In the genomic region with DNA sequence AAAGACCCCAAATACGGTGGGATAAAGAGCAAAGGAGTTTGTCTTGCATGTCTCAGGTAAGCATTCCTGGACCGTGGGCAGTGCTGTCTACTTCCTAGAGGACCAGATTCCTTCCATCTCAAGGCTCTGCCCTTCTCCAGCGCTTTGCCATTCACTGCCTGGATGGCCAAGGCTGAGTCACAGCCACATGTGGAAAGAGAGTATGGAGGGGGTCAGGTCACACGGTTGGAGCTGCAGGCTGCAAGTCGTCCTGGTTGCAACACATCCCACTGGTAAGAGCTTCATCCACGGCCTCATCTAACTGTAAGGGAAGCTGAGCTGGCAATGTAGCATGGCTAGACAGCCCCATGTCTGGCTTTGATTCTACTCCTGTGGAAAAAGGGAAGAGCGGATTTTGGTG, we compare ENCODE assay signal across 15 cellular contexts.
DNase-seq lines count a peak whose midpoint lies in the region; ATAC-seq, FAIRE-seq and TF ChIP-seq lines count a peak whose summit lies in the region.
"Had no signal": no experiment of that assay in that cellular context is flagged by ENCODE, and none has a peak within 500 bp of the region (broad histone marks: within the 10 kb centered on the region; RNA-seq: fewer than 3 reads in every experiment).

No MANE protein-coding gene starts in this region.

- no peaks in the 10 kb centered on the region; the same call in 2 of the 3 replicates for H3K9me3 Mint-ChIP-seq in GM23338
- no peaks in the 10 kb centered on the region for H3K9me3 Mint-ChIP-seq in activated CD8-positive, alpha-beta memory T cell treated with anti-CD3 and anti-CD28 coated beads, Interleukin-2, amount 10 ng/mL, durations not matched to agents 7 days and 5 days (ENCODE audit: low read depth)
- H3K9me3 Mint-ChIP-seq: activated CD4-positive, alpha-beta memory T cell treated with anti-CD3 and anti-CD28 coated beads, Interleukin-2, amount 10 ng/mL, durations not matched to agents 7 days and 5 days; naive thymus-derived CD8-positive, alpha-beta T cell had no signal

- H2AFZ ChIP-seq in GM23338 (peak overlapping the region; percentile 32; the same call in 1 of the 2 replicates), fibroblast of lung (ENCODE audit: low read length) (no peak overlapping the region)
- H2AFZ ChIP-seq: PC-9 had no signal

- no peak overlapping the region for H3K4me3 ChIP-seq in GM23338
- H3K4me3 ChIP-seq in fibroblast of lung (replicated peaks in 1 of 4; ENCODE audit: control extremely low read depth in 1 of 4, insufficient read depth in 1 of 4, low read depth in 3 of 4, low read length in 4 of 4) = no peak overlapping the region
- H3K4me3 ChIP-seq in upper lobe of right lung = no peak overlapping the region
- H3K4me3 ChIP-seq: PC-9, suprapubic skin had no signal

- H3K9me3 ChIP-seq in fibroblast of lung (ENCODE audit: control insufficient read depth, insufficient read depth, low read depth, low read length) = no peaks in the 10 kb centered on the region
- H3K9me3 ChIP-seq in upper lobe of right lung = no peaks in the 10 kb centered on the region
- H3K9me3 ChIP-seq: suprapubic skin had no signal

- H3K27me3 ChIP-seq in GM23338 (ENCODE audit: insufficient read depth) (no peaks in the 10 kb centered on the region), fibroblast of lung (ENCODE audit: control insufficient read depth, insufficient read depth, low read length) (no peaks in the 10 kb centered on the region), upper lobe of right lung (no peaks in the 10 kb centered on the region)
- H3K27me3 ChIP-seq: suprapubic skin had no signal

- no peaks in the 10 kb centered on the region for H3K79me2 ChIP-seq in GM23338 (replicated peaks; ENCODE audit: insufficient read depth)
- H3K79me2 ChIP-seq in fibroblast of lung (ENCODE audit: control insufficient read depth, insufficient read depth, low read length) = no peaks in the 10 kb centered on the region

- peaks cover 19% of the 10 kb centered on the region for H3K4me1 ChIP-seq in GM23338 (ENCODE audit: insufficient read depth)
- H3K4me1 ChIP-seq in fibroblast of lung (ENCODE audit: control insufficient read depth, extremely low read depth, insufficient read depth, low read length) = peaks cover 8% of the 10 kb centered on the region
- no peaks in the 10 kb centered on the region for H3K4me1 ChIP-seq in upper lobe of right lung
- H3K4me1 ChIP-seq: foreskin keratinocyte had no signal

- H3K4me3 Mint-ChIP-seq in GM23338 = no peak overlapping the region
- H3K4me3 Mint-ChIP-seq in activated CD8-positive, alpha-beta memory T cell treated with anti-CD3 and anti-CD28 coated beads, Interleukin-2, amount 10 ng/mL, durations not matched to agents 7 days and 5 days = no peak overlapping the region
- H3K4me3 Mint-ChIP-seq: activated CD4-positive, alpha-beta memory T cell treated with anti-CD3 and anti-CD28 coated beads, Interleukin-2, amount 10 ng/mL, durations not matched to agents 7 days and 5 days; naive thymus-derived CD8-positive, alpha-beta T cell had no signal

- ATAC-seq in GM23338 (no peak), upper lobe of right lung (peak; percentile 57), GM19395 (IDR thresholded peaks at IDR 0.05; ENCODE audit: unreplicated experiment) (no peak), HG02938 (IDR thresholded peaks at IDR 0.05; ENCODE audit: unreplicated experiment) (no peak)
- ATAC-seq in activated CD8-positive, alpha-beta memory T cell treated with anti-CD3 and anti-CD28 coated beads, Interleukin-2, amount 10 ng/mL, durations not matched to agents 7 days and 5 days = no peak
- ATAC-seq: foreskin keratinocyte; naive thymus-derived CD8-positive, alpha-beta T cell had no signal

- H3K27ac ChIP-seq in GM23338 (ENCODE audit: low read depth) (no peak overlapping the region), fibroblast of lung (ENCODE audit: insufficient read depth, low read length) (no peak overlapping the region), upper lobe of right lung (no peak overlapping the region)
- H3K27ac ChIP-seq: foreskin keratinocyte, PC-9, suprapubic skin had no signal

- CTCF ChIA-PET in activated CD8-positive, alpha-beta memory T cell treated with anti-CD3 and anti-CD28 coated beads, Interleukin-2, amount 10 ng/mL, durations not matched to agents 7 days and 5 days (lab: Charles Lee) = no interaction called here

- H3F3A ChIP-seq in GM23338 (replicated peaks; ENCODE audit: low read depth) = no peaks in the 10 kb centered on the region

- no peak for FAIRE-seq in RCC 7860 (lab: Jason Lieb, UNC)

- H3K27me3 Mint-ChIP-seq in GM23338 (ENCODE audit: insufficient read depth, low read depth, poor library complexity) = peaks cover 6% of the 10 kb centered on the region
- peaks cover 14% of the 10 kb centered on the region for H3K27me3 Mint-ChIP-seq in activated CD8-positive, alpha-beta memory T cell treated with anti-CD3 and anti-CD28 coated beads, Interleukin-2, amount 10 ng/mL, durations not matched to agents 7 days and 5 days

- H3K27ac Mint-ChIP-seq in GM23338 = peak overlapping the region; percentile 2; the same call in 1 of the 2 replicates
- H3K27ac Mint-ChIP-seq in activated CD8-positive, alpha-beta memory T cell treated with anti-CD3 and anti-CD28 coated beads, Interleukin-2, amount 10 ng/mL, durations not matched to agents 7 days and 5 days = no peak overlapping the region
- H3K27ac Mint-ChIP-seq: activated CD4-positive, alpha-beta memory T cell treated with anti-CD3 and anti-CD28 coated beads, Interleukin-2, amount 10 ng/mL, durations not matched to agents 7 days and 5 days; naive thymus-derived CD8-positive, alpha-beta T cell had no signal

- H4K20me1 ChIP-seq in GM23338 (replicated peaks; ENCODE audit: insufficient read depth) (no peaks in the 10 kb centered on the region), fibroblast of lung (ENCODE audit: control insufficient read depth, extremely low read depth, insufficient read depth, low read length) (no peaks in the 10 kb centered on the region)

- DNase-seq in GM23338 (ENCODE audit: low spot score) (no peak), RCC 7860 (ENCODE audit: low spot score) (peak; percentile 64), fibroblast of lung (ENCODE audit: low read depth in 2 of 2) (peak; percentile 74 to 89), upper lobe of right lung (no peak)
- no peak for DNase-seq in activated CD8-positive, alpha-beta memory T cell treated with anti-CD3 and anti-CD28 coated beads, Interleukin-2, amount 10 ng/mL, durations not matched to agents 7 days and 5 days
- DNase-seq: activated CD4-positive, alpha-beta memory T cell treated with anti-CD3 and anti-CD28 coated beads, Interleukin-2, amount 10 ng/mL, durations not matched to agents 7 days and 5 days; activated gamma-delta T cell treated with Interleukin-2 at 50 U/mL for 16 hours; foreskin keratinocyte; naive thymus-derived CD8-positive, alpha-beta T cell; NCI-H2107; T-helper 9 cell had no signal

- peaks cover 14% of the 10 kb centered on the region; the same call in 1 of the 2 replicates for H3K9me2 ChIP-seq in GM23338 (ENCODE audit: insufficient read depth)

- intact Hi-C loops in upper lobe of right lung (cut with DNase I) = no loop called here

- no peaks in the 10 kb centered on the region for H3K36me3 Mint-ChIP-seq in GM23338 (ENCODE audit: low read depth)
- no peaks in the 10 kb centered on the region for H3K36me3 Mint-ChIP-seq in activated CD8-positive, alpha-beta memory T cell treated with anti-CD3 and anti-CD28 coated beads, Interleukin-2, amount 10 ng/mL, durations not matched to agents 7 days and 5 days

- H3K9ac ChIP-seq in fibroblast of lung (ENCODE audit: insufficient read depth, low read length) = no peak overlapping the region

- H3K36me3 ChIP-seq in GM23338 (ENCODE audit: insufficient read depth) (no peaks in the 10 kb centered on the region), fibroblast of lung (ENCODE audit: control insufficient read depth, insufficient read depth, low read length) (no peaks in the 10 kb centered on the region), upper lobe of right lung (no peaks in the 10 kb centered on the region)
- H3K36me3 ChIP-seq: suprapubic skin had no signal

- H3K4me2 ChIP-seq in GM23338 (no peak overlapping the region), fibroblast of lung (ENCODE audit: extremely low read depth, insufficient read depth, low read length) (no peak overlapping the region)
- H3K4me2 ChIP-seq: PC-9 had no signal

- H3K4me1 Mint-ChIP-seq in GM23338 = peaks cover 25% of the 10 kb centered on the region
- peaks cover 2% of the 10 kb centered on the region for H3K4me1 Mint-ChIP-seq in activated CD8-positive, alpha-beta memory T cell treated with anti-CD3 and anti-CD28 coated beads, Interleukin-2, amount 10 ng/mL, durations not matched to agents 7 days and 5 days
- H3K4me1 Mint-ChIP-seq: activated CD4-positive, alpha-beta memory T cell treated with anti-CD3 and anti-CD28 coated beads, Interleukin-2, amount 10 ng/mL, durations not matched to agents 7 days and 5 days had no signal

- TF ChIP-seq CTCF in GM23338 (conservative IDR thresholded peaks at IDR 0.05; ENCODE audit: low read depth in 2 of 2) = no peak
- TF ChIP-seq CTCF in fibroblast of lung (conservative IDR thresholded peaks at IDR 0.05 in 1 of 2, IDR thresholded peaks at IDR 0.05 in 1 of 2; ENCODE audit: low read depth in 1 of 2, low read length in 2 of 2) = no peak
- no peak for TF ChIP-seq CTCF in upper lobe of right lung (IDR thresholded peaks at IDR 0.05)

TF ChIP-seq in GM23338, 12 proteins besides CTCF, POLR2A, EP300 and RAD21:
- TF ChIP-seq, protein P1, sequence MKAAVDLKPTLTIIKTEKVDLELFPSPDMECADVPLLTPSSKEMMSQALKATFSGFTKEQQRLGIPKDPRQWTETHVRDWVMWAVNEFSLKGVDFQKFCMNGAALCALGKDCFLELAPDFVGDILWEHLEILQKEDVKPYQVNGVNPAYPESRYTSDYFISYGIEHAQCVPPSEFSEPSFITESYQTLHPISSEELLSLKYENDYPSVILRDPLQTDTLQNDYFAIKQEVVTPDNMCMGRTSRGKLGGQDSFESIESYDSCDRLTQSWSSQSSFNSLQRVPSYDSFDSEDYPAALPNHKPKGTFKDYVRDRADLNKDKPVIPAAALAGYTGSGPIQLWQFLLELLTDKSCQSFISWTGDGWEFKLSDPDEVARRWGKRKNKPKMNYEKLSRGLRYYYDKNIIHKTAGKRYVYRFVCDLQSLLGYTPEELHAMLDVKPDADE (IDR thresholded peaks at IDR 0.05) = no peak
- TF ChIP-seq STAT1 (IDR thresholded peaks at IDR 0.05; ENCODE audit: unreplicated experiment) (no peak), NANOG (IDR thresholded peaks at IDR 0.05; ENCODE audit: borderline replicate concordance) (no peak), ZNF331 (CRISPR knock-in tag; IDR thresholded peaks at IDR 0.05; ENCODE audit: low read depth) (no peak), EZH2phosphoT487 (IDR thresholded peaks at IDR 0.05; ENCODE audit: unreplicated experiment) (no peak)

Comparison
In these comparisons a context has a peak if more than half of its experiments do, and no peak if none do; other contexts are left out.
1. DNase-seq: peak in RCC 7860 (single experiment) and fibroblast of lung (2 of 2); none in GM23338 (single experiment), upper lobe of right lung (single experiment) and activated CD8-positive, alpha-beta memory T cell treated with anti-CD3 and anti-CD28 coated beads, Interleukin-2, amount 10 ng/mL, durations not matched to agents 7 days and 5 days (single experiment).